In genomic region chr3:72060447-72061034, GRCh38 we compare ENCODE assay signal across 20 cellular contexts.
DNase-seq lines count a peak whose midpoint lies in the region; FAIRE-seq and TF ChIP-seq lines count a peak whose summit lies in the region.
"Had no signal": no experiment of that assay in that cellular context is flagged by ENCODE, and none has a peak within 500 bp of the region (broad histone marks: within the 10 kb centered on the region; RNA-seq: fewer than 3 reads in every experiment).

No MANE protein-coding gene starts in this region.

- H3K27ac ChIP-seq in stomach, result no peak overlapping the region
- H3K27ac ChIP-seq: C4-2B, GM23248, RWPE1 had no signal

- H3K4me1 ChIP-seq in stomach, result no peaks in the 10 kb centered on the region

- DNase-seq in activated CD8-positive, alpha-beta memory T cell treated with anti-CD3 and anti-CD28 coated beads, Interleukin-2, amount 50 U/mL, for 24 hours (ENCODE audit: extremely low read depth), result peak; percentile 5
- DNase-seq in activated CD8-positive, alpha-beta memory T cell treated with anti-CD3 and anti-CD28 coated beads for 24 hours, result no peak
- DNase-seq in GM12892 (ENCODE audit: insufficient read length) (no peak), NOMO-1 treated with dmso at 0.1 percent for 144 hours (lab: John Stamatoyannopoulos, UW; ENCODE audit: unreplicated experiment) (no peak), midbrain (lab: John Stamatoyannopoulos, UW) (no peak), stomach (no peak)
- DNase-seq in activated T-cell treated with anti-CD3 and anti-CD28 coated beads, Interleukin-2, amount 50 U/mL, for 48 hours, result peak; percentile 52 to 57
- peak in 2 of 3 donors; percentile 10 to 12 for DNase-seq in stimulated activated CD4-positive, alpha-beta T cell treated with anti-CD3 and anti-CD28 coated beads, TNF-alpha, amount 100 ng/mL, for 48 hours (ENCODE audit: low read depth in 3 of 3)
- DNase-seq: DND-41, GM23248, KG1, NCI-H1436, NCI-H2029 treated with DMSO at 0.1 percent for 48 hours, NCI-H2171 treated with DMSO at 0.1 percent for 48 hours, NCI-H774, PC-3 had no signal

- WGBS in stomach, 5 donors, result 58 to 76% (median 61%) methylated on average over 4 to 5 of the region's 5 CpGs

- H3K9me3 ChIP-seq in stomach, result peaks cover 0 to 13% (median 0%) of the 10 kb centered on the region in 4 donors

- no peaks in the 10 kb centered on the region for H3K27me3 ChIP-seq in stomach

- TF ChIP-seq POLR2A in GM12892 (IDR thresholded peaks at IDR 0.05; ENCODE audit: low read depth, low read length) (no peak), stomach (IDR thresholded peaks at IDR 0.05) (no peak)

- H3K36me3 ChIP-seq in stomach, result no peaks in the 10 kb centered on the region

- no peak for TF ChIP-seq CTCF in stomach (IDR thresholded peaks at IDR 0.05)

- no peak for TF ChIP-seq EP300 in stomach (IDR thresholded peaks at IDR 0.05)

- intact Hi-C loops in stomach (cut with DNase I; ENCODE audit: low total_unique reads), result no loop called here

- no peak overlapping the region for H3K4me3 ChIP-seq in stomach
- H3K4me3 ChIP-seq: GM23248 had no signal

- peak; percentile 9 for FAIRE-seq in GM12892 (lab: Jason Lieb, UNC)
- FAIRE-seq: G401.6, HepG2 had no signal

Comparison
In these comparisons a context has a peak if more than half of its experiments do, and no peak if none do; other contexts are left out.
1. DNase-seq: peak in activated CD8-positive, alpha-beta memory T cell treated with anti-CD3 and anti-CD28 coated beads, Interleukin-2, amount 50 U/mL, for 24 hours (single experiment), activated T-cell treated with anti-CD3 and anti-CD28 coated beads, Interleukin-2, amount 50 U/mL, for 48 hours (2 of 2) and stimulated activated CD4-positive, alpha-beta T cell treated with anti-CD3 and anti-CD28 coated beads, TNF-alpha, amount 100 ng/mL, for 48 hours (2 of 3); none in activated CD8-positive, alpha-beta memory T cell treated with anti-CD3 and anti-CD28 coated beads for 24 hours (single experiment), GM12892 (single experiment), NOMO-1 treated with dmso at 0.1 percent for 144 hours (single experiment), midbrain (single experiment) and stomach (single experiment).